In the genomic region with DNA sequence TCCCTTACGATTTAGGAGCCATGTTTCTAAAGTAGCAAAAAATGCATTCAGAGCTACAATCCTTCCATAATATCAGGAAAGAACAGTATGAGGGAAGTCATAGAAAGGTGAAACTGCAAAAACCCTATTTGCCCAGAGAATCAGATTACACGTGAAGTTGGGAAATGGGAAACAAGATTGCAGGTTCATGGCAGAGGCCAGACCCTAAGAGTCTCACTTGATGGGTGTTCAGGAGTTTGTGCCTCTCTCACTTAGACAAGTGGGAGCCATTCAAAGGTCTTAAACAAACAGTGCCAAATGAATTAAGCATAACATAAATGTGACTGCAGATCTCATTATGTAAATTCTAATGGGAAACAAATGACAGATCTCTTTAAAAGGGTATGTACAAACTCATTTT, we compare ENCODE assay signal across 14 cellular contexts.
"Had no signal": no experiment of that assay in that cellular context is flagged by ENCODE, and none has a peak within 500 bp of the region (broad histone marks: within the 10 kb centered on the region; RNA-seq: fewer than 3 reads in every experiment).

No MANE protein-coding gene starts in this region.

- FAIRE-seq: kidney had no signal

- DNase-seq: activated CD4-positive, CD25-positive, alpha-beta regulatory T cell treated with anti-CD3 and anti-CD28 coated beads, Interleukin-2, amount 50 U/mL, for 72 hours; activated naive CD4-positive, alpha-beta T cell treated with Interleukin-2 at 50 U/mL for 16 hours; anterior cingulate cortex; brain microvascular endothelial cell; esophagus squamous epithelium; glutamatergic neuron; hypothalamus; kidney; left ventricle myocardium superior; mesendoderm; natural killer cell; stimulated activated CD4-positive, alpha-beta T cell treated with anti-CD3 and anti-CD28 coated beads, Interleukin-1b, Interleukin-23, amount 100 ng/mL, for 48 hours; stimulated activated naive CD8-positive, alpha-beta T cell treated with anti-CD3 and anti-CD28 coated beads, Interleukin-15, amount 100 ng/mL, for 72 hours had no signal

- ATAC-seq: activated T-helper 17 cell treated with anti-CD3 and anti-CD28 coated beads, Interleukin-2, amount 50 U/mL, for 72 hours; left ventricle myocardium superior; natural killer cell; stimulated activated naive CD8-positive, alpha-beta T cell treated with anti-CD3 and anti-CD28 coated beads, Interleukin-15, amount 100 ng/mL, for 72 hours had no signal
